In the genomic region with DNA sequence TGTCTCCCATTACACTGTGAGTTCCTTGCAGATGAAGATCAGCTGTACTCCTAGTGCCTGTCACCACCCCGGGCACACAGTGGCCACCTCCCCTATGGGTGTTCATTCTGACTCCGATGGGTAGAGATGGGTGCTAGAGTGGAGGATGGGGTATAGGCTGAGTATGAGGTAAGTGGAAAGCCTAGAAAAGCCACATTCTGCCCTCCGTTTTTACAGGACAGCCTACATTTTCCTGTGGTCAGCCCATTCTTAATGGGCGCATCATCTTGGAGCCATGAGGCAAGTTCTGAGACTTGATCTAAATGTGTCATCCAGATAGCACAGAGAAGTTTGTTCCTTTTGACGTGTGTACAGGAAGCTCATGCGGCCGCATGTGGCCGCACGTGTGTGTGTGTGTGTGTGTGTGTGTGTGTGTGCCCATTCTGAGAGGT, we compare ENCODE assay signal across 8 cellular contexts.
DNase-seq lines count a peak whose midpoint lies in the region; ATAC-seq, FAIRE-seq and TF ChIP-seq lines count a peak whose summit lies in the region.

No MANE protein-coding gene starts in this region.

- H3K4me3 ChIP-seq in CD8-positive, alpha-beta memory T cell (ENCODE audit: low read length): no peak overlapping the region
- H3K4me3 ChIP-seq in mammary epithelial cell (replicated peaks in 1 of 3; ENCODE audit: insufficient read depth in 1 of 3, low read depth in 2 of 3, low read length in 3 of 3) (no peak overlapping the region), pancreas (no peak overlapping the region), kidney (ENCODE audit: low read length in 2 of 2) (no peak overlapping the region)

- no peak for ATAC-seq in pancreas
- ATAC-seq in GM21515 (IDR thresholded peaks at IDR 0.05; ENCODE audit: unreplicated experiment): no peak
- no peak for ATAC-seq in HG02885 (IDR thresholded peaks at IDR 0.05; ENCODE audit: poor library complexity, unreplicated experiment)

- H3K27me3 ChIP-seq in CD8-positive, alpha-beta memory T cell (ENCODE audit: insufficient read depth, low read length, poor library complexity, severe bottlenecking): no peaks in the 10 kb centered on the region
- H3K27me3 ChIP-seq in mammary epithelial cell (ENCODE audit: insufficient read depth, low read length): no peaks in the 10 kb centered on the region
- H3K27me3 ChIP-seq in pancreas: no peaks in the 10 kb centered on the region

- BruUV-seq in mammary epithelial cell (replicated peaks; lab: Mats Ljungman, UMichigan): no TSS peak

- peak overlapping the region in 5 of 7 donors; percentile 18 to 79 (median 65) for H3K4me3 Mint-ChIP-seq in CD8-positive, alpha-beta memory T cell

- FAIRE-seq in RCC 7860 (lab: Jason Lieb, UNC): peak; percentile 21
- FAIRE-seq in pancreas (lab: Jason Lieb, UNC): no peak
- no peak for FAIRE-seq in kidney (lab: Jason Lieb, UNC)

- 55% methylated on average over 9 of the region's 9 CpGs for WGBS in mammary epithelial cell (ENCODE audit: low coverage, missing lambda C conversion rate)
- 67 to 72% methylated on average over 9 of the region's 9 CpGs for WGBS in pancreas, 2 donors

- peaks cover 0 to 2% of the 10 kb centered on the region in 2 donors for H3K27me3 Mint-ChIP-seq in CD8-positive, alpha-beta memory T cell

- intact Hi-C loops in mammary epithelial cell (cut with micrococcal nuclease) (loop anchor here (5.0 kb wide), 1 partner anchor 119 kb away; no protein-coding TSS in a partner anchor), pancreas (cut with DNase I) (no loop called here), kidney (cut with DNase I) (no loop called here)

- H3K4me2 ChIP-seq in mammary epithelial cell (ENCODE audit: insufficient read depth, low read depth, low read length): no peak overlapping the region

- peak overlapping the region; percentile 31 to 97 (median 88) for H3K27ac Mint-ChIP-seq in CD8-positive, alpha-beta memory T cell

- H4K20me1 ChIP-seq in mammary epithelial cell (ENCODE audit: insufficient read depth, low read length): no peaks in the 10 kb centered on the region

- H3K9me3 Mint-ChIP-seq in CD8-positive, alpha-beta memory T cell: no peaks in the 10 kb centered on the region

- CTCF ChIA-PET in CD8-positive, alpha-beta memory T cell (lab: Charles Lee): no interaction called here
- CTCF ChIA-PET in mammary epithelial cell (lab: Charles Lee; ENCODE audit: low non-redundant PET): no interaction called here

- peak in 1 of 5 donors; percentile 50 for DNase-seq in CD8-positive, alpha-beta memory T cell
- peak; percentile 87 for DNase-seq in RCC 7860 (ENCODE audit: low spot score)
- DNase-seq in mammary epithelial cell: peak; percentile 89
- no peak for DNase-seq in pancreas
- DNase-seq in GM13977 (ENCODE audit: low spot score): no peak
- DNase-seq in kidney: no peak

- peaks cover 62% of the 10 kb centered on the region for H3K36me3 ChIP-seq in CD8-positive, alpha-beta memory T cell (ENCODE audit: insufficient read depth, low read length)
- H3K36me3 ChIP-seq in mammary epithelial cell (ENCODE audit: insufficient read depth, low read length) (no peaks in the 10 kb centered on the region), pancreas (no peaks in the 10 kb centered on the region), kidney (ENCODE audit: control insufficient read depth in 1 of 2, insufficient read depth in 2 of 2, low read length in 2 of 2) (no peaks in the 10 kb centered on the region)

- H3K4me1 ChIP-seq in CD8-positive, alpha-beta memory T cell (ENCODE audit: insufficient read depth, low read length): peaks cover 41% of the 10 kb centered on the region
- H3K4me1 ChIP-seq in mammary epithelial cell (ENCODE audit: insufficient read depth, low read length) (peaks cover 72% of the 10 kb centered on the region), pancreas (peaks cover 70 to 82% (median 78%) of the 10 kb centered on the region in 3 donors), kidney (ENCODE audit: control insufficient read depth in 1 of 2, insufficient read depth in 1 of 2, low read depth in 1 of 2, low read length in 2 of 2) (peaks cover 34 to 35% of the 10 kb centered on the region in 2 donors)

- dilution Hi-C loops in mammary epithelial cell (cut with HindIII; ENCODE audit: low sequenced_read_pairs): no loop called here

- H3K9ac ChIP-seq in mammary epithelial cell (ENCODE audit: insufficient read depth, low read length): no peak overlapping the region
- no peak overlapping the region for H3K9ac ChIP-seq in kidney (ENCODE audit: low read length in 2 of 2)

- peaks cover 70 to 90% (median 89%) of the 10 kb centered on the region in 3 donors for H3K4me1 Mint-ChIP-seq in CD8-positive, alpha-beta memory T cell

- H3K36me3 Mint-ChIP-seq in CD8-positive, alpha-beta memory T cell: peaks cover 16 to 92% (median 30%) of the 10 kb centered on the region in 3 donors

- no peaks in the 10 kb centered on the region for H3K79me2 ChIP-seq in mammary epithelial cell (ENCODE audit: insufficient read depth, low read length)

- POLR2A ChIA-PET in CD8-positive, alpha-beta memory T cell (lab: Charles Lee): no interaction called here

- H3K9me3 ChIP-seq in CD8-positive, alpha-beta memory T cell (ENCODE audit: low read length): no peaks in the 10 kb centered on the region
- H3K9me3 ChIP-seq in mammary epithelial cell (replicated peaks; ENCODE audit: insufficient read depth, low read length) (no peaks in the 10 kb centered on the region), pancreas (no peaks in the 10 kb centered on the region), kidney (ENCODE audit: control insufficient read depth in 1 of 2, low read length in 2 of 2) (no peaks in the 10 kb centered on the region)

- H3K27ac ChIP-seq in CD8-positive, alpha-beta memory T cell (ENCODE audit: low read depth, low read length): no peak overlapping the region
- no peak overlapping the region for H3K27ac ChIP-seq in mammary epithelial cell (ENCODE audit: insufficient read depth, low read depth, low read length)
- peak overlapping the region; percentile 88 to 96 (median 92) for H3K27ac ChIP-seq in pancreas
- H3K27ac ChIP-seq in kidney (ENCODE audit: low read depth in 2 of 2, low read length in 2 of 2): no peak overlapping the region

- TF ChIP-seq CTCF in mammary epithelial cell (conservative IDR thresholded peaks at IDR 0.05 in 1 of 2, IDR thresholded peaks at IDR 0.05 in 1 of 2; ENCODE audit: extremely low read depth in 1 of 2, insufficient read depth in 1 of 2, low read depth in 1 of 2, low read length in 2 of 2) (no peak), pancreas (IDR thresholded peaks at IDR 0.05) (no peak), GM13977 (IDR thresholded peaks at IDR 0.05; ENCODE audit: extremely low read depth, insufficient read depth, missing control alignments) (no peak), kidney (IDR thresholded peaks at IDR 0.05; ENCODE audit: borderline replicate concordance, extremely low read depth, insufficient read depth) (no peak)

- in situ Hi-C loops in mammary epithelial cell (cut with MboI; ENCODE audit: low sequenced_read_pairs in 2 of 2): no loop called here
- in situ Hi-C loops in GM13977 (cut with MboI; ENCODE audit: low pct_unique_long_range_greater_than_20kb, low sequenced_read_pairs, unreplicated experiment): no loop called here

- H2AFZ ChIP-seq in mammary epithelial cell (ENCODE audit: low read depth, low read length): no peak overlapping the region

Comparison
In these comparisons a context has a peak if more than half of its experiments do, and no peak if none do; other contexts are left out.
1. DNase-seq: peak in RCC 7860 (single experiment) and mammary epithelial cell (single experiment); none in pancreas (0 of 6), GM13977 (single experiment) and kidney (single experiment).
2. H3K27ac ChIP-seq: peak in pancreas (4 of 4); none in CD8-positive, alpha-beta memory T cell (single experiment), mammary epithelial cell (single experiment) and kidney (0 of 2).